In genomic region chr4:40559585-40560465, GRCh38 we compare ENCODE assay signal across 13 cellular contexts.
A peak's percentile ranks its signal among the peaks of the same experiment; 100 is the strongest.
DNase-seq lines count a peak whose midpoint lies in the region; ATAC-seq, FAIRE-seq and TF ChIP-seq lines count a peak whose summit lies in the region.
"Had no signal": no experiment of that assay in that cellular context is flagged by ENCODE, and none has a peak within 500 bp of the region (broad histone marks: within the 10 kb centered on the region; RNA-seq: fewer than 3 reads in every experiment).

No MANE protein-coding gene starts in this region.

- H3K9me3 ChIP-seq in lower lobe of right lung (no peaks in the 10 kb centered on the region), mucosa of descending colon (no peaks in the 10 kb centered on the region), trophoblast cell (ENCODE audit: insufficient read depth, low read depth, low read length) (no peaks in the 10 kb centered on the region)
- H3K9me3 ChIP-seq: SJCRH30 had no signal

- peaks cover 9% of the 10 kb centered on the region for H3K79me1 ChIP-seq in trophoblast cell (ENCODE audit: low read length)

- H3K79me2 ChIP-seq in trophoblast cell (ENCODE audit: control insufficient read depth, insufficient read depth, low read length, poor library complexity) = peaks cover 2% of the 10 kb centered on the region

- intact Hi-C loops in lower lobe of right lung (cut with DNase I) = no loop called here
- intact Hi-C loops in mucosa of descending colon (cut with DNase I, micrococcal nuclease) = no loop called here

- no peak overlapping the region for H3K4ac ChIP-seq in trophoblast cell (ENCODE audit: low read depth, low read length)

- H3K27ac ChIP-seq in lower lobe of right lung = peak overlapping the region; percentile 56
- no peak overlapping the region for H3K27ac ChIP-seq in trophoblast cell (ENCODE audit: low read depth, low read length)
- H3K27ac ChIP-seq: SJCRH30 had no signal

- no peak overlapping the region for H2AK5ac ChIP-seq in trophoblast cell (ENCODE audit: low read length)

- TF ChIP-seq CTCF in GM12865 (IDR thresholded peaks at IDR 0.05; ENCODE audit: insufficient read depth, low read depth, low read length, missing control alignments) = no peak
- no peak for TF ChIP-seq CTCF in lower lobe of right lung (IDR thresholded peaks at IDR 0.05)
- TF ChIP-seq CTCF in D721Med (IDR thresholded peaks at IDR 0.05; ENCODE audit: insufficient read depth, missing control alignments) = no peak
- no peak for TF ChIP-seq CTCF in mucosa of descending colon (IDR thresholded peaks at IDR 0.05)

- ATAC-seq in GM21390 (IDR thresholded peaks at IDR 0.05; ENCODE audit: unreplicated experiment) (peak; percentile 70), HG03520 (IDR thresholded peaks at IDR 0.05; ENCODE audit: unreplicated experiment) (peak; percentile 69), lower lobe of right lung (peak in 1 of 2 donors; percentile 55), mucosa of descending colon (no peak)
- ATAC-seq: effector memory CD8-positive, alpha-beta T cell had no signal

- H3K4me3 ChIP-seq in GM12865 (ENCODE audit: low read depth, low read length) (no peak overlapping the region), lower lobe of right lung (no peak overlapping the region), mucosa of descending colon (no peak overlapping the region), trophoblast cell (ENCODE audit: low read depth, low read length) (no peak overlapping the region)
- H3K4me3 ChIP-seq: SJCRH30 had no signal

- no peak overlapping the region for H4K12ac ChIP-seq in trophoblast cell (ENCODE audit: low read depth, low read length)

- DNase-seq in GM12865 (ENCODE audit: low read depth) (peak; percentile 68), lower lobe of right lung (no peak), mucosa of gallbladder (ENCODE audit: low spot score) (no peak), D721Med (ENCODE audit: insufficient read length, low spot score) (no peak), mucosa of descending colon (no peak), trophoblast cell (no peak)
- DNase-seq: activated T-cell treated with anti-CD3 and anti-CD28 coated beads, Interleukin-2, amount 50 U/mL, for 48 hours; effector memory CD8-positive, alpha-beta T cell; GOT3; SJCRH30 had no signal

- peaks cover 51% of the 10 kb centered on the region for H3K4me1 ChIP-seq in lower lobe of right lung
- no peaks in the 10 kb centered on the region for H3K4me1 ChIP-seq in mucosa of descending colon (ENCODE audit: low read depth)
- H3K4me1 ChIP-seq in trophoblast cell (ENCODE audit: control insufficient read depth in 1 of 2, insufficient read depth in 2 of 2, low read length in 2 of 2) = peaks cover 12 to 19% of the 10 kb centered on the region in 2 experiments

- no peak overlapping the region for H3K14ac ChIP-seq in trophoblast cell (ENCODE audit: low read length)

- no peak overlapping the region for H2AFZ ChIP-seq in trophoblast cell (ENCODE audit: insufficient read depth, low read length, poor library complexity)

- no peak for FAIRE-seq in D721Med (lab: Jason Lieb, UNC)
- FAIRE-seq: keratinocyte had no signal

- H3K18ac ChIP-seq in trophoblast cell (ENCODE audit: low read length) = no peak overlapping the region

- H4K91ac ChIP-seq in trophoblast cell (ENCODE audit: low read depth, low read length) = no peak overlapping the region

- no peak overlapping the region for H2BK120ac ChIP-seq in trophoblast cell (ENCODE audit: insufficient read depth, low read length, poor library complexity)

- no peak overlapping the region for H3K9ac ChIP-seq in trophoblast cell (ENCODE audit: low read length)

- WGBS in trophoblast cell (ENCODE audit: extremely low coverage, insufficient coverage, insufficient read length) = no CpG with 5 or more reads among the region's 5 CpGs

- H4K8ac ChIP-seq in trophoblast cell (ENCODE audit: low read depth, low read length) = no peak overlapping the region

- H2BK12ac ChIP-seq in trophoblast cell (ENCODE audit: low read length) = no peak overlapping the region

- H3K27me3 ChIP-seq in lower lobe of right lung (ENCODE audit: low read depth) = no peaks in the 10 kb centered on the region
- no peaks in the 10 kb centered on the region for H3K27me3 ChIP-seq in trophoblast cell (ENCODE audit: insufficient read depth, low read length)
- H3K27me3 ChIP-seq: SJCRH30 had no signal

- H3K36me3 ChIP-seq in lower lobe of right lung (no peaks in the 10 kb centered on the region), mucosa of descending colon (ENCODE audit: low read depth) (no peaks in the 10 kb centered on the region), trophoblast cell (ENCODE audit: control insufficient read depth in 1 of 2, insufficient read depth in 2 of 2, low read length in 2 of 2) (no peaks in the 10 kb centered on the region)
- H3K36me3 ChIP-seq: SJCRH30 had no signal

- H3K23ac ChIP-seq in trophoblast cell (ENCODE audit: low read length) = no peak overlapping the region

- H3K4me2 ChIP-seq in trophoblast cell (ENCODE audit: low read length) = no peak overlapping the region

- H2BK5ac ChIP-seq in trophoblast cell (ENCODE audit: low read depth, low read length, poor library complexity) = no peak overlapping the region
